29 cellular contexts compared by ENCODE assay signal in the genomic region with DNA sequence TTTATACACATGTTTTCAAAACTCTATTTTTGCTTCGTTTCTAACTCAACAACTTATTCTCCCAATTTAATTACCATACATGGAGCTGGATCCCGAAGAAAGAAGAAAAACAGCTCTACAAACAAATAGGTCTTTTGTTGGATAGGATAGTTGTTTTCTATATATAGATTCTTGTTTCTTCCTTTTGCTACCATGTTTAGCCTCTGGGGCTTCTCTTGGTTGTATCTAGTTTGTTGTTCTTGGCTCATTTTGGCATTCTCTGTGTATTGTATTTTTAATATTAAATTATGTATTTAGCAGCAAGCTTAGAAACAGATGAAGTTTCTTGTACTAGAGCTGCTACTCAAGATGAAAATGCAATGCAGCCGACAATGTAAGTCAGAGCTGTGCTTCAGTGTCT.
"Had no signal": no experiment of that assay in that cellular context is flagged by ENCODE, and none has a peak within 500 bp of the region (broad histone marks: within the 10 kb centered on the region; RNA-seq: fewer than 3 reads in every experiment).

No MANE protein-coding gene starts in this region.

- DNase-seq: activated CD4-positive, alpha-beta memory T cell treated with anti-CD3 and anti-CD28 coated beads, Interleukin-2, amount 10 ng/mL, durations not matched to agents 7 days and 5 days; activated CD4-positive, alpha-beta T cell treated with anti-CD3 and anti-CD28 coated beads, Interleukin-2, amount 10 ng/mL, durations not matched to agents 7 days and 5 days; activated CD4-positive, CD25-positive, alpha-beta regulatory T cell treated with anti-CD3 and anti-CD28 coated beads, Interleukin-2, amount 50 U/mL, for 72 hours; activated CD8-positive, alpha-beta memory T cell treated with anti-CD3 and anti-CD28 coated beads, Interleukin-2, amount 50 U/mL, for 48 hours; activated gamma-delta T cell treated with Interleukin-2 at 50 U/mL for 16 hours; activated naive CD8-positive, alpha-beta T cell treated with anti-CD3 and anti-CD28 coated beads, Interleukin-2, amount 50 U/mL, for 24 hours; activated T-cell treated with anti-CD3 and anti-CD28 coated beads, Interleukin-2, amount 50 U/mL, for 24 hours; effector CD8-positive, alpha-beta T cell; erythroblast; foreskin fibroblast; kidney glomerular epithelial cell; left lung; midbrain; naive thymus-derived CD4-positive, alpha-beta T cell; occipital lobe; psoas muscle; spleen; stimulated activated CD4-positive, alpha-beta T cell treated with anti-CD3 and anti-CD28 coated beads, Interleukin-2, amount 100 ng/mL, for 48 hours; stimulated activated naive CD4-positive, alpha-beta T cell treated with Interleukin-2 at 50 U/mL for 16 hours; T-helper 17 cell; testis; uterus had no signal

- H3K27ac ChIP-seq: left lung, neural progenitor cell, parathyroid adenoma, psoas muscle, testis, uterus had no signal

- H3K9me3 ChIP-seq: testis, uterus had no signal

- H3K4me3 Mint-ChIP-seq: activated CD4-positive, alpha-beta memory T cell treated with anti-CD3 and anti-CD28 coated beads, Interleukin-2, amount 10 ng/mL, durations not matched to agents 7 days and 5 days; activated CD4-positive, alpha-beta T cell treated with anti-CD3 and anti-CD28 coated beads, Interleukin-2, amount 10 ng/mL, durations not matched to agents 7 days and 5 days; activated naive CD4-positive, alpha-beta T cell treated with anti-CD3 and anti-CD28 coated beads, Interleukin-2, amount 50 U/mL, for 24 hours; activated naive CD8-positive, alpha-beta T cell treated with anti-CD3 and anti-CD28 coated beads, Interleukin-2, amount 50 U/mL, for 24 hours; activated T-cell treated with anti-CD3 and anti-CD28 coated beads, Interleukin-2, amount 50 U/mL, for 24 hours; activated T-helper 17 cell treated with anti-CD3 and anti-CD28 coated beads, Interleukin-2, amount 50 U/mL, for 72 hours; central memory CD8-positive, alpha-beta T cell; naive thymus-derived CD4-positive, alpha-beta T cell; neural progenitor cell; T-helper 17 cell; type B pancreatic cell had no signal

- H3K4me1 ChIP-seq: left lung, neural progenitor cell, parathyroid adenoma, psoas muscle, spleen, testis, uterus had no signal

- ATAC-seq: activated naive CD8-positive, alpha-beta T cell treated with anti-CD3 and anti-CD28 coated beads, Interleukin-2, amount 50 U/mL, for 24 hours; activated T-helper 17 cell treated with anti-CD3 and anti-CD28 coated beads, Interleukin-2, amount 50 U/mL, for 72 hours; left lung; naive thymus-derived CD4-positive, alpha-beta T cell; psoas muscle; T-helper 17 cell had no signal

- H3K27me3 Mint-ChIP-seq: activated CD4-positive, alpha-beta memory T cell treated with anti-CD3 and anti-CD28 coated beads, Interleukin-2, amount 10 ng/mL, durations not matched to agents 7 days and 5 days; activated CD4-positive, alpha-beta T cell treated with anti-CD3 and anti-CD28 coated beads, Interleukin-2, amount 10 ng/mL, durations not matched to agents 7 days and 5 days; activated naive CD4-positive, alpha-beta T cell treated with anti-CD3 and anti-CD28 coated beads, Interleukin-2, amount 50 U/mL, for 24 hours; activated naive CD8-positive, alpha-beta T cell treated with anti-CD3 and anti-CD28 coated beads, Interleukin-2, amount 50 U/mL, for 24 hours; activated T-cell treated with anti-CD3 and anti-CD28 coated beads, Interleukin-2, amount 50 U/mL, for 24 hours; activated T-helper 17 cell treated with anti-CD3 and anti-CD28 coated beads, Interleukin-2, amount 50 U/mL, for 72 hours; central memory CD8-positive, alpha-beta T cell; naive thymus-derived CD4-positive, alpha-beta T cell; T-helper 17 cell; type B pancreatic cell had no signal

- H3K27me3 ChIP-seq: breast epithelium, left lung, neural progenitor cell, spleen, testis, uterus had no signal

- H3K36me3 ChIP-seq: breast epithelium, left lung, neural progenitor cell, spleen, uterus had no signal

- H3K9me3 Mint-ChIP-seq: activated naive CD4-positive, alpha-beta T cell treated with anti-CD3 and anti-CD28 coated beads, Interleukin-2, amount 50 U/mL, for 24 hours had no signal

- H3K4me3 ChIP-seq: breast epithelium, left lung, neural progenitor cell, psoas muscle, spleen, testis, uterus had no signal

- H3K4me1 Mint-ChIP-seq: activated CD4-positive, alpha-beta memory T cell treated with anti-CD3 and anti-CD28 coated beads, Interleukin-2, amount 10 ng/mL, durations not matched to agents 7 days and 5 days; activated CD4-positive, alpha-beta T cell treated with anti-CD3 and anti-CD28 coated beads, Interleukin-2, amount 10 ng/mL, durations not matched to agents 7 days and 5 days; activated naive CD4-positive, alpha-beta T cell treated with anti-CD3 and anti-CD28 coated beads, Interleukin-2, amount 50 U/mL, for 24 hours; activated naive CD8-positive, alpha-beta T cell treated with anti-CD3 and anti-CD28 coated beads, Interleukin-2, amount 50 U/mL, for 24 hours; activated T-helper 17 cell treated with anti-CD3 and anti-CD28 coated beads, Interleukin-2, amount 50 U/mL, for 72 hours; central memory CD8-positive, alpha-beta T cell; naive thymus-derived CD4-positive, alpha-beta T cell; neural progenitor cell; T-helper 17 cell had no signal

- H3K27ac Mint-ChIP-seq: activated CD4-positive, alpha-beta memory T cell treated with anti-CD3 and anti-CD28 coated beads, Interleukin-2, amount 10 ng/mL, durations not matched to agents 7 days and 5 days; activated CD4-positive, alpha-beta T cell treated with anti-CD3 and anti-CD28 coated beads, Interleukin-2, amount 10 ng/mL, durations not matched to agents 7 days and 5 days; activated naive CD4-positive, alpha-beta T cell treated with anti-CD3 and anti-CD28 coated beads, Interleukin-2, amount 50 U/mL, for 24 hours; activated naive CD8-positive, alpha-beta T cell treated with anti-CD3 and anti-CD28 coated beads, Interleukin-2, amount 50 U/mL, for 24 hours; activated T-cell treated with anti-CD3 and anti-CD28 coated beads, Interleukin-2, amount 50 U/mL, for 24 hours; activated T-helper 17 cell treated with anti-CD3 and anti-CD28 coated beads, Interleukin-2, amount 50 U/mL, for 72 hours; naive thymus-derived CD4-positive, alpha-beta T cell; neural progenitor cell; T-helper 17 cell; type B pancreatic cell had no signal

- H3K36me3 Mint-ChIP-seq: activated naive CD4-positive, alpha-beta T cell treated with anti-CD3 and anti-CD28 coated beads, Interleukin-2, amount 50 U/mL, for 24 hours; type B pancreatic cell had no signal
